9 cellular contexts compared by ENCODE assay signal in the genomic region with DNA sequence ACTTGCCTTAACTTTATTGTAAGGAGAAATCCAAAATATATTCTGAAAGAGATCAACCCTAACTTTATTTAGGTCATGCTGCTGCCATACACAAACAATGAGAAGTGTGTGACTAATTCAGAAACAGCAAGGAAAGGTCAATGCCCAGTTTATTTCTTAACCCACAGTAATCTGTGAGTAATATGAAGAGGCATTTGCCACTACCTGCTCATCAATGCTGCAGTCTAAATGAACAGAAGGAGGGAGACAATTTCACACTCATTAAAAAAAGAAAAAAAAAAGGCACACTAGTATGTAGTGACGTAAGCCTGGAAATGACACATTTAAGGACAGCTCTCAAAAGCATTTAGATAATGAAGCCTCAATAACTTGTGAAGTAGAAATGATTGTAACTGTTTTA.
DNase-seq lines count a peak whose midpoint lies in the region; ATAC-seq and TF ChIP-seq lines count a peak whose summit lies in the region.
"Had no signal": no experiment of that assay in that cellular context is flagged by ENCODE, and none has a peak within 500 bp of the region (broad histone marks: within the 10 kb centered on the region; RNA-seq: fewer than 3 reads in every experiment).

No MANE protein-coding gene starts in this region.

- TF ChIP-seq CTCF in GM10266 (IDR thresholded peaks at IDR 0.05; ENCODE audit: control insufficient read depth, insufficient read depth, low read depth, missing control alignments) (no peak), astrocyte of the spinal cord (IDR thresholded peaks at IDR 0.05; ENCODE audit: low read depth, low read length) (no peak)

- peak; percentile 35 for DNase-seq in GM10266 (ENCODE audit: extremely low spot score)
- peak; percentile 76 for DNase-seq in astrocyte of the spinal cord (ENCODE audit: low read depth, low spot score)
- DNase-seq in pulmonary artery endothelial cell (ENCODE audit: low read depth, low spot score): peak; percentile 30
- no peak for DNase-seq in NCI-H2081 (lab: John Stamatoyannopoulos, UW)
- DNase-seq in HUDEP-2 (lab: John Stamatoyannopoulos, UW; ENCODE audit: unreplicated experiment in 76 of 76): no peak
- DNase-seq in DMS153 treated with DMSO at 0.1 percent for 48 hours (lab: John Stamatoyannopoulos, UW; ENCODE audit: unreplicated experiment): no peak
- DNase-seq: effector CD8-positive, alpha-beta T cell had no signal

- H3K4me3 ChIP-seq in astrocyte of the spinal cord (ENCODE audit: low read depth, low read length): no peak overlapping the region

- ATAC-seq in HG03378 (IDR thresholded peaks at IDR 0.05; ENCODE audit: unreplicated experiment) (peak; percentile 47), GM21576 (IDR thresholded peaks at IDR 0.05; ENCODE audit: unreplicated experiment) (no peak)

- in situ Hi-C loops in astrocyte of the spinal cord (cut with HindIII; ENCODE audit: low sequenced_read_pairs): no loop called here

Comparison
In these comparisons a context has a peak if more than half of its experiments do, and no peak if none do; other contexts are left out.
1. DNase-seq: peak in GM10266 (single experiment), astrocyte of the spinal cord (single experiment) and pulmonary artery endothelial cell (single experiment); none in NCI-H2081 (0 of 2), HUDEP-2 (0 of 76) and DMS153 treated with DMSO at 0.1 percent for 48 hours (single experiment).